Comparison of ENCODE assay signal across 1 cellular context in the genomic region with DNA sequence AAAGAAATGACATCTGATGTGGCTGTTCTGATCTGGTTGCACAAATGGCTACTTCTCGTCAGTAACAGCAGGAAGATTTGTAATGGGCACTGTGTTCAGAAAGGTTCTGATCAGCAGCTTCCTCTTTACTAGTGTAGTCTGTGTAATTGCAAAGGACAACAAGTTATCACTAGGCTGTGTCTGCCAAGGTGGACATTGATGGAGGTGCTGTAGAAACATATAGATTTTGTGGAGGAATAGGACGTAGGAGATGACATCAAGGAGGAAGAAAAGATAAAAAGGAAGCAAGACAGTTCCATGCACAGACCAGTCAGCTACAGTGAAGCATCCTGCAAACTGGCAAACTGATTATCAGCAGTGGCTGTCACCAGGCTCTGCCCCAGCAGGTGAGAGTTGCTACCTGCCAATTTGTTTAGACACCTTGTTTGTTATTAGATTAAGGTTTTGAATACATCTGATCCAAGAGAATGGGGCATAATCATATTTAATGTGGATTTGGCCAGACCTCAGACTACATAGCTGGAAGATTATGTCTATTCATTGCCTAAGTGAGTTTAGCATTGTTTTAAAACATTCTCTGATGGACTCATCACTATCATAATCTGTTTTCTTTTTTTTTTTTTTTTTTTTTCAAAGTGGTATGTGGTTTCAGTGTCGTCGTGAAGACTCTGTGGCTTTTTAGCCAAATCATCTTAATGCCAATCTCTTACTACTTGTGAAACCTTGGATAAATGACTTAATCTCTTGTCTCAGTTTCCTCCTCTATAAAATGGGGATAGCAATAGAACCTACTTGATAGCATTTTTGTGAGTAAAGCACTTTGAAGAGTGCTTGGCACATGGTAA.
A peak's percentile ranks its signal among the peaks of the same experiment; 100 is the strongest.
TF ChIP-seq lines count a peak whose summit lies in the region.

No MANE protein-coding gene starts in this region.

TF ChIP-seq in SK-N-SH, 30 proteins besides CTCF, POLR2A, EP300 and RAD21:
- TF ChIP-seq, protein P1, sequence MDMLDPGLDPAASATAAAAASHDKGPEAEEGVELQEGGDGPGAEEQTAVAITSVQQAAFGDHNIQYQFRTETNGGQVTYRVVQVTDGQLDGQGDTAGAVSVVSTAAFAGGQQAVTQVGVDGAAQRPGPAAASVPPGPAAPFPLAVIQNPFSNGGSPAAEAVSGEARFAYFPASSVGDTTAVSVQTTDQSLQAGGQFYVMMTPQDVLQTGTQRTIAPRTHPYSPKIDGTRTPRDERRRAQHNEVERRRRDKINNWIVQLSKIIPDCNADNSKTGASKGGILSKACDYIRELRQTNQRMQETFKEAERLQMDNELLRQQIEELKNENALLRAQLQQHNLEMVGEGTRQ (IDR thresholded peaks at IDR 0.05; ENCODE audit: borderline replicate concordance, low read depth, low read length), result no peak
- TF ChIP-seq POLR2AphosphoS5 (IDR thresholded peaks at IDR 0.05; ENCODE audit: low read depth, low read length) (peak; percentile 48; the same call in 1 of the 2 replicates), SIN3A (IDR thresholded peaks at IDR 0.05; ENCODE audit: borderline replicate concordance, low read depth, low read length) (no peak), TCF12 (IDR thresholded peaks at IDR 0.05) (0 out of 2 replicates have a peak, but pooled peaks have one; percentile 21), GATA2 (CRISPR knock-in tag; IDR thresholded peaks at IDR 0.05) (no peak), TEAD4 (IDR thresholded peaks at IDR 0.05; ENCODE audit: borderline replicate concordance, insufficient read depth) (no peak), FOXM1 (IDR thresholded peaks at IDR 0.05; ENCODE audit: low read depth) (no peak), YY1 (IDR thresholded peaks at IDR 0.05; ENCODE audit: low read depth) (no peak), RCOR1 (IDR thresholded peaks at IDR 0.05; ENCODE audit: low read length) (peak; percentile 10; the same call in 1 of the 2 replicates), CHD2 (IDR thresholded peaks at IDR 0.05; ENCODE audit: low read length, partially characterized antibody) (no peak), EZH2phosphoT487 (IDR thresholded peaks at IDR 0.05; ENCODE audit: borderline replicate concordance, low read depth) (no peak), MXI1 (IDR thresholded peaks at IDR 0.05; ENCODE audit: low read depth, low read length) (no peak), RXRA (IDR thresholded peaks at IDR 0.05; ENCODE audit: borderline replicate concordance, low read depth) (no peak), JUND (IDR thresholded peaks at IDR 0.05) (no peak), NRF1 (IDR thresholded peaks at IDR 0.05; ENCODE audit: low read depth, low read length) (no peak), RFX5 (IDR thresholded peaks at IDR 0.05; ENCODE audit: low read length) (no peak), ELF1 (IDR thresholded peaks at IDR 0.05) (no peak)
- TF ChIP-seq, protein P2, sequence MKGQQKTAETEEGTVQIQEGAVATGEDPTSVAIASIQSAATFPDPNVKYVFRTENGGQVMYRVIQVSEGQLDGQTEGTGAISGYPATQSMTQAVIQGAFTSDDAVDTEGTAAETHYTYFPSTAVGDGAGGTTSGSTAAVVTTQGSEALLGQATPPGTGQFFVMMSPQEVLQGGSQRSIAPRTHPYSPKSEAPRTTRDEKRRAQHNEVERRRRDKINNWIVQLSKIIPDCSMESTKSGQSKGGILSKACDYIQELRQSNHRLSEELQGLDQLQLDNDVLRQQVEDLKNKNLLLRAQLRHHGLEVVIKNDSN (IDR thresholded peaks at IDR 0.05; ENCODE audit: borderline replicate concordance, low read depth), result no peak
- TF ChIP-seq, protein P3, sequence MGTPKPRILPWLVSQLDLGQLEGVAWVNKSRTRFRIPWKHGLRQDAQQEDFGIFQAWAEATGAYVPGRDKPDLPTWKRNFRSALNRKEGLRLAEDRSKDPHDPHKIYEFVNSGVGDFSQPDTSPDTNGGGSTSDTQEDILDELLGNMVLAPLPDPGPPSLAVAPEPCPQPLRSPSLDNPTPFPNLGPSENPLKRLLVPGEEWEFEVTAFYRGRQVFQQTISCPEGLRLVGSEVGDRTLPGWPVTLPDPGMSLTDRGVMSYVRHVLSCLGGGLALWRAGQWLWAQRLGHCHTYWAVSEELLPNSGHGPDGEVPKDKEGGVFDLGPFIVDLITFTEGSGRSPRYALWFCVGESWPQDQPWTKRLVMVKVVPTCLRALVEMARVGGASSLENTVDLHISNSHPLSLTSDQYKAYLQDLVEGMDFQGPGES (IDR thresholded peaks at IDR 0.05; ENCODE audit: low read depth, low read length), result no peak
- TF ChIP-seq, protein P4, sequence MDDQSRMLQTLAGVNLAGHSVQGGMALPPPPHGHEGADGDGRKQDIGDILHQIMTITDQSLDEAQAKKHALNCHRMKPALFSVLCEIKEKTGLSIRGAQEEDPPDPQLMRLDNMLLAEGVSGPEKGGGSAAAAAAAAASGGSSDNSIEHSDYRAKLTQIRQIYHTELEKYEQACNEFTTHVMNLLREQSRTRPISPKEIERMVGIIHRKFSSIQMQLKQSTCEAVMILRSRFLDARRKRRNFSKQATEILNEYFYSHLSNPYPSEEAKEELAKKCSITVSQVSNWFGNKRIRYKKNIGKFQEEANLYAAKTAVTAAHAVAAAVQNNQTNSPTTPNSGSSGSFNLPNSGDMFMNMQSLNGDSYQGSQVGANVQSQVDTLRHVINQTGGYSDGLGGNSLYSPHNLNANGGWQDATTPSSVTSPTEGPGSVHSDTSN (IDR thresholded peaks at IDR 0.05), result no peak; the same call in 1 of the 2 replicates
- TF ChIP-seq, protein P5, sequence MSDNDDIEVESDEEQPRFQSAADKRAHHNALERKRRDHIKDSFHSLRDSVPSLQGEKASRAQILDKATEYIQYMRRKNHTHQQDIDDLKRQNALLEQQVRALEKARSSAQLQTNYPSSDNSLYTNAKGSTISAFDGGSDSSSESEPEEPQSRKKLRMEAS (IDR thresholded peaks at IDR 0.05; ENCODE audit: low read depth), result no peak
